ENCODE assay signal across 21 cellular contexts in the genomic region with DNA sequence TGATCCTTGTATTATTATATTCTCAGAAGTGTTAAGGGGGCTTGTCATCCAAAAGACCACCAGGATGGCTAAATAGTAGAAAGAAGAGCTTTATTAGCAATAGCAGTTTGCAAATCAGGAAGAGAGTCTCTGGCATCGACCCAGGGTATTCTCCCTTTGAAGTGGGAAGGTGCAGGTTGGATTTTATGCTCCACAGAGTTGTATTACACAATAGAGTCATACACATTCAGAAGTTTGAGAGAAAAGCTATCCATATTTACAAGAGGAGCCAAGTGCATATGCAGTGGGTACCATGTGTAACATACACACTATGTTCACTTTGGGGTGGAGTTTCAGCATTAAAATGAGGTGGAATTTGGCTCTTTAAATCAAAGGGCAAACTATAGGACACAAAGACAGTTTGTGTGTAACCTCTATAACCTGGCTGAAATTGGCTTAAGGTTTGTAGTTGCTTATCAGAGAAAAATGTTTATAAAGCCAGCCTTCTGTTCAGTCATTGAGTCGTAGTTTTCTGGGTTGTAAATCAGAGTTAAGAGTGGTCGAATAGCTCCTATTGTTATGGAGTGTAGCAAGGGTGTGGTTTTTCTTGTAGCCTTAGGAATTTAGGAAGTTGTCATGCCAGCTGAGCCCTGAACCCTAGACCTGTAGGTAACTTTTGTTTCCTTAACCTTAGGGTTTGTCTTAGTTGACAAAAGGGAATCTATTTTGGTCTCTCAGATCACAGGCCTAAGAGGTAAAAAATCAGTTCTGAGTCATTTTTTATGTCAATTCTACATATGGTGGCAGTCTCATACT.
A peak's percentile ranks its signal among the peaks of the same experiment; 100 is the strongest.
DNase-seq lines count a peak whose midpoint lies in the region; ATAC-seq and TF ChIP-seq lines count a peak whose summit lies in the region.
"Had no signal": no experiment of that assay in that cellular context is flagged by ENCODE, and none has a peak within 500 bp of the region (broad histone marks: within the 10 kb centered on the region; RNA-seq: fewer than 3 reads in every experiment).

No MANE protein-coding gene starts in this region.

- intact Hi-C loops in IMR-90 (cut with micrococcal nuclease), result no loop called here
- intact Hi-C loops in left colon (cut with DNase I, micrococcal nuclease), result no loop called here

- H3K4me3 ChIP-seq in IMR-90 (ENCODE audit: insufficient read depth, low read depth, low read length), result no peak overlapping the region
- peak overlapping the region; percentile 31 for H3K4me3 ChIP-seq in endodermal cell (ENCODE audit: low read length)
- H3K4me3 ChIP-seq: SJCRH30 had no signal

- H3K14ac ChIP-seq in IMR-90 (replicated peaks; ENCODE audit: low read depth, low read length), result no peak overlapping the region

- TF ChIP-seq CTCF in IMR-90 (conservative IDR thresholded peaks at IDR 0.05; ENCODE audit: low read depth, low read length) (no peak), endodermal cell (conservative IDR thresholded peaks at IDR 0.05) (no peak)

- CTCF ChIA-PET in IMR-90 (lab: Yijun Ruan, JAX), result interaction anchor here (0.7 to 0.9 kb wide), 2 partner anchors 10 to 166 kb away, joined by 3 read pairs; no protein-coding TSS in a partner anchor

- 80% methylated on average over 1 of the region's 3 CpGs; no CpG with 5 or more reads in 1 of the 2 experiments for WGBS in IMR-90 (ENCODE audit: extremely low coverage in 2 of 2, insufficient read length in 1 of 2), 2 experiments
- 54 to 71% methylated on average over 2 to 3 of the region's 3 CpGs for WGBS in endodermal cell (ENCODE audit: insufficient coverage in 1 of 2, insufficient read length in 1 of 2), 2 experiments

- no peak overlapping the region for H2AK9ac ChIP-seq in IMR-90 (replicated peaks; ENCODE audit: low read depth, low read length, poor library complexity)

- H3K36me3 ChIP-seq in IMR-90 (ENCODE audit: control insufficient read depth, insufficient read depth, low read length), result no peaks in the 10 kb centered on the region
- no peaks in the 10 kb centered on the region for H3K36me3 ChIP-seq in endodermal cell (ENCODE audit: control insufficient read depth, insufficient read depth, low read length)
- H3K36me3 ChIP-seq: SJCRH30 had no signal

- no peak overlapping the region for H2BK20ac ChIP-seq in IMR-90 (ENCODE audit: low read depth, low read length)

- H3K4me3 Mint-ChIP-seq in endodermal cell, result no peak overlapping the region
- H3K4me3 Mint-ChIP-seq: activated CD8-positive, alpha-beta T cell treated with anti-CD3 and anti-CD28 coated beads for 36 hours; activated T-cell treated with anti-CD3 and anti-CD28 coated beads, Interleukin-2, amount 50 U/mL, for 24 hours had no signal

- H4K20me1 ChIP-seq in IMR-90 (ENCODE audit: insufficient read depth, low read length), result no peaks in the 10 kb centered on the region

- H2AK5ac ChIP-seq in IMR-90 (ENCODE audit: low read depth, low read length), result no peak overlapping the region; the same call in 1 of the 2 replicates

- H3K79me1 ChIP-seq in IMR-90 (ENCODE audit: low read depth in 1 of 2, low read length in 2 of 2), result no peaks in the 10 kb centered on the region

- no peak overlapping the region for H4K5ac ChIP-seq in IMR-90 (ENCODE audit: low read depth, low read length)

- no peaks in the 10 kb centered on the region; the same call in 1 of the 2 replicates for H3K9me1 ChIP-seq in IMR-90 (ENCODE audit: insufficient read depth, low read length)

- H3K23ac ChIP-seq in IMR-90 (ENCODE audit: low read depth, low read length), result no peak overlapping the region

- peaks cover 14% of the 10 kb centered on the region for H3K4me1 Mint-ChIP-seq in endodermal cell

- no peaks in the 10 kb centered on the region for H3K36me3 Mint-ChIP-seq in endodermal cell (ENCODE audit: low read depth)

- no peak overlapping the region for H3K18ac ChIP-seq in IMR-90 (ENCODE audit: low read depth, low read length)

- H3K9me3 Mint-ChIP-seq in endodermal cell, result peaks cover 16% of the 10 kb centered on the region
- H3K9me3 Mint-ChIP-seq: activated CD8-positive, alpha-beta T cell treated with anti-CD3 and anti-CD28 coated beads for 36 hours; activated T-cell treated with anti-CD3 and anti-CD28 coated beads, Interleukin-2, amount 50 U/mL, for 24 hours had no signal

- H3K9me3 ChIP-seq in IMR-90 (ENCODE audit: control insufficient read depth, insufficient read depth, low read length) (no peaks in the 10 kb centered on the region), endodermal cell (ENCODE audit: control insufficient read depth, low read length) (peaks cover 40% of the 10 kb centered on the region)
- H3K9me3 ChIP-seq: SJCRH30 had no signal

- no peak for TF ChIP-seq RAD21 in IMR-90 (IDR thresholded peaks at IDR 0.05; ENCODE audit: low read length)

- in situ Hi-C loops in IMR-90 (cut with MboI; ENCODE audit: low sequenced_read_pairs), result no loop called here

- H2BK15ac ChIP-seq in IMR-90 (ENCODE audit: low read depth, low read length), result no peak overlapping the region

- no peak overlapping the region for H4K91ac ChIP-seq in IMR-90 (ENCODE audit: insufficient read depth, low read depth, low read length)

- BruUV-seq in IMR-90 (replicated peaks; lab: Mats Ljungman, UMichigan), result no TSS peak

- H3K4ac ChIP-seq in IMR-90 (ENCODE audit: low read depth, low read length), result no peak overlapping the region

- no peak overlapping the region; a peak in 1 of 4 replicates for H4K8ac ChIP-seq in IMR-90 (ENCODE audit: low read depth in 2 of 2, low read length in 2 of 2)

- ATAC-seq in IMR-90 (ENCODE audit: low read depth) (no peak), left colon (peak; percentile 82), GM18870 (IDR thresholded peaks at IDR 0.05; ENCODE audit: unreplicated experiment) (no peak)
- ATAC-seq: activated CD8-positive, alpha-beta T cell treated with anti-CD3 and anti-CD28 coated beads for 36 hours had no signal

- H3K27me3 ChIP-seq in IMR-90 (ENCODE audit: control insufficient read depth, insufficient read depth, low read length), result no peaks in the 10 kb centered on the region
- no peaks in the 10 kb centered on the region for H3K27me3 ChIP-seq in endodermal cell (ENCODE audit: control insufficient read depth, insufficient read depth, low read length, poor library complexity, severe bottlenecking)
- H3K27me3 ChIP-seq: SJCRH30 had no signal

- H3K56ac ChIP-seq in IMR-90 (ENCODE audit: extremely low read depth, insufficient read depth, low read length), result no peak overlapping the region

- H3K4me2 ChIP-seq in IMR-90 (ENCODE audit: low read depth, low read length), result no peak overlapping the region

- H3K9ac ChIP-seq in IMR-90 (ENCODE audit: low read depth, low read length) (no peak overlapping the region), endodermal cell (ENCODE audit: extremely low read depth, low read length, poor library complexity, severe bottlenecking) (no peak overlapping the region)

- no peak overlapping the region for H2BK120ac ChIP-seq in IMR-90 (ENCODE audit: low read depth, low read length)

- no peak overlapping the region for H2AFZ ChIP-seq in IMR-90 (replicated peaks; ENCODE audit: low read length, poor library complexity)

- DNase-seq in ELF-1 (ENCODE audit: low read depth, low spot score) (peak; percentile 35), IMR-90 (no peak), endodermal cell (no peak), left colon (no peak), medulla oblongata (ENCODE audit: extremely low spot score) (no peak), NCI-H1105 treated with DMSO at 0.1 percent for 48 hours (lab: John Stamatoyannopoulos, UW) (no peak), EL (no peak)
- DNase-seq: activated CD8-positive, alpha-beta T cell treated with anti-CD3 and anti-CD28 coated beads for 36 hours; activated naive CD4-positive, alpha-beta T cell treated with Interleukin-2 at 50 U/mL for 16 hours; activated T-cell treated with anti-CD3 and anti-CD28 coated beads, Interleukin-2, amount 50 U/mL, for 24 hours; effector CD8-positive, alpha-beta T cell; GDM1; glutamatergic neuron; NCI-H1436 treated with DMSO at 0.1 percent for 48 hours; NCI-H2227 treated with DMSO at 0.1 percent for 48 hours; NCI-H82; nucleus accumbens; SJCRH30; substantia nigra had no signal

- H2BK5ac ChIP-seq in IMR-90 (ENCODE audit: low read depth, low read length, poor library complexity, severe bottlenecking), result no peak overlapping the region

- H3K27ac ChIP-seq in IMR-90 (ENCODE audit: insufficient read depth, low read length) (no peak overlapping the region), endodermal cell (ENCODE audit: low read depth, low read length) (no peak overlapping the region)
- H3K27ac ChIP-seq: C4-2B, SJCRH30 had no signal

- no peak for TF ChIP-seq POLR2A in IMR-90 (IDR thresholded peaks at IDR 0.05; ENCODE audit: low read depth, low read length)

- POLR2A ChIA-PET in IMR-90 (lab: Charles Lee; ENCODE audit: unreplicated experiment), result no interaction called here

- no peaks in the 10 kb centered on the region for H3K27me3 Mint-ChIP-seq in endodermal cell (ENCODE audit: insufficient read depth)
- H3K27me3 Mint-ChIP-seq: activated CD8-positive, alpha-beta T cell treated with anti-CD3 and anti-CD28 coated beads for 36 hours; activated T-cell treated with anti-CD3 and anti-CD28 coated beads, Interleukin-2, amount 50 U/mL, for 24 hours had no signal

- dilution Hi-C loops in IMR-90 (cut with HindIII; ENCODE audit: low sequenced_read_pairs, unreplicated experiment), result no loop called here

- H3K4me1 ChIP-seq in IMR-90 (ENCODE audit: control insufficient read depth, insufficient read depth, low read length) (0 out of 2 replicates have a peak, but pooled peaks cover 2% of the 10 kb centered on the region), endodermal cell (ENCODE audit: control insufficient read depth, insufficient read depth, low read length) (no peaks in the 10 kb centered on the region)
- H3K4me1 ChIP-seq: SJCRH30 had no signal

- no peak overlapping the region for H3K27ac Mint-ChIP-seq in endodermal cell
- H3K27ac Mint-ChIP-seq: activated CD8-positive, alpha-beta T cell treated with anti-CD3 and anti-CD28 coated beads for 36 hours; activated T-cell treated with anti-CD3 and anti-CD28 coated beads, Interleukin-2, amount 50 U/mL, for 24 hours had no signal

TF ChIP-seq in IMR-90, 13 proteins besides CTCF, POLR2A, EP300 and RAD21:
- 0 out of 2 replicates have a peak, but pooled peaks have one; percentile 4 for TF ChIP-seq CEBPB (IDR thresholded peaks at IDR 0.05; ENCODE audit: low read depth, low read length)
- no peak for TF ChIP-seq SMC3 (IDR thresholded peaks at IDR 0.05; ENCODE audit: low read depth, low read length)
